9 cellular contexts compared by ENCODE assay signal in genomic region chr16:70476272-70477020, GRCh38. TPM values are rescaled to one million over a fixed set of nuclear protein-coding genes. Genes with fewer than 3 reads are reported as not detected.
DNase-seq lines count a peak whose midpoint lies in the region; ATAC-seq, FAIRE-seq and TF ChIP-seq lines count a peak whose summit lies in the region.
"Had no signal": no experiment of that assay in that cellular context is flagged by ENCODE, and none has a peak within 500 bp of the region (broad histone marks: within the 10 kb centered on the region; RNA-seq: fewer than 3 reads in every experiment).

No MANE protein-coding gene starts in this region.

- 65 to 66% methylated on average over 11 to 12 of the region's 13 CpGs for WGBS in lower leg skin, 2 donors
- WGBS in tibial nerve, 2 donors, result 86 to 88% methylated on average over 12 to 13 of the region's 13 CpGs

- H3K9me1 ChIP-seq in endothelial cell of umbilical vein (replicated peaks; ENCODE audit: control insufficient read depth, extremely low read depth, insufficient read depth, low read length), result no peaks in the 10 kb centered on the region

- H3K9ac ChIP-seq in endothelial cell of umbilical vein (replicated peaks; ENCODE audit: extremely low read depth, insufficient read depth, low read length), result no peak overlapping the region

- H4K20me1 ChIP-seq in endothelial cell of umbilical vein (replicated peaks; ENCODE audit: control insufficient read depth, extremely low read depth, insufficient read depth, low read length), result no peaks in the 10 kb centered on the region

- CTCF ChIA-PET in endothelial cell of umbilical vein (lab: Charles Lee), result interaction anchor here (0.6 to 1.8 kb wide), 6 partner anchors 22 to 106 kb away, joined by 3 to 6 read pairs (median 3); partner anchors contain the start of gene FCSK

- no peaks in the 10 kb centered on the region for H3K27me3 ChIP-seq in CD4-positive, CD25-positive, alpha-beta regulatory T cell (ENCODE audit: control insufficient read depth, insufficient read depth, low read length)
- H3K27me3 ChIP-seq in endothelial cell of umbilical vein (ENCODE audit: control insufficient read depth in 2 of 2, insufficient read depth in 2 of 2, low read length in 2 of 2) (no peaks in the 10 kb centered on the region), tibial nerve (no peaks in the 10 kb centered on the region)
- H3K27me3 ChIP-seq: neutrophil had no signal

- no peak overlapping the region for H3K4me3 Mint-ChIP-seq in CD4-positive, CD25-positive, alpha-beta regulatory T cell

- dilution Hi-C loops in endothelial cell of umbilical vein (cut with MboI; ENCODE audit: extremely low pct_ligation_motif_present, low sequenced_read_pairs), result no loop called here

- peak in 1 of 2 donors; percentile 42 for ATAC-seq in CD4-positive, CD25-positive, alpha-beta regulatory T cell (ENCODE audit: low read depth in 2 of 2)
- ATAC-seq in GM19025 (IDR thresholded peaks at IDR 0.05; ENCODE audit: low read depth, unreplicated experiment), result peak; percentile 83
- peak; percentile 87 for ATAC-seq in HG03066 (IDR thresholded peaks at IDR 0.05; ENCODE audit: low read depth, unreplicated experiment)

- H3K36me3 Mint-ChIP-seq in CD4-positive, CD25-positive, alpha-beta regulatory T cell, result peaks cover 13% of the 10 kb centered on the region

- peak; percentile 99 for FAIRE-seq in endothelial cell of umbilical vein (lab: Jason Lieb, UNC)

- no peaks in the 10 kb centered on the region for H3K79me2 ChIP-seq in endothelial cell of umbilical vein (ENCODE audit: control insufficient read depth, insufficient read depth, low read length)

- H3K9me3 Mint-ChIP-seq in CD4-positive, CD25-positive, alpha-beta regulatory T cell, result no peaks in the 10 kb centered on the region

- no peak for TF ChIP-seq POLR2A in endothelial cell of umbilical vein (IDR thresholded peaks at IDR 0.05; ENCODE audit: low read depth, low read length)
- no peak for TF ChIP-seq POLR2A in lower leg skin (IDR thresholded peaks at IDR 0.05)
- TF ChIP-seq POLR2A in tibial nerve (IDR thresholded peaks at IDR 0.05), result no peak

- TF ChIP-seq EP300 in tibial nerve (IDR thresholded peaks at IDR 0.05), result no peak

- peak overlapping the region in 2 of 3 donors; percentile 9 to 79 for H3K27ac Mint-ChIP-seq in CD4-positive, CD25-positive, alpha-beta regulatory T cell

- no TSS peak for BruUV-seq in endothelial cell of umbilical vein (replicated peaks; lab: Mats Ljungman, UMichigan)

- H3K4me3 ChIP-seq in CD4-positive, CD25-positive, alpha-beta regulatory T cell (ENCODE audit: low read depth, low read length), result no peak overlapping the region
- H3K4me3 ChIP-seq in endothelial cell of umbilical vein (replicated peaks in 1 of 3; ENCODE audit: insufficient read depth in 1 of 3, low read depth in 1 of 3, low read length in 3 of 3) (no peak overlapping the region), lower leg skin (ENCODE audit: low read depth, poor library complexity, severe bottlenecking) (no peak overlapping the region), tibial nerve (no peak overlapping the region)

- no peaks in the 10 kb centered on the region for H3K9me3 ChIP-seq in CD4-positive, CD25-positive, alpha-beta regulatory T cell (ENCODE audit: control insufficient read depth in 2 of 2, low read length in 2 of 2)
- no peaks in the 10 kb centered on the region for H3K9me3 ChIP-seq in endothelial cell of umbilical vein (replicated peaks; ENCODE audit: control insufficient read depth, insufficient read depth, low read length)
- H3K9me3 ChIP-seq in tibial nerve, result no peaks in the 10 kb centered on the region
- H3K9me3 ChIP-seq: neutrophil had no signal

- POLR2A ChIA-PET in endothelial cell of umbilical vein (lab: Charles Lee), result no interaction called here

- peak overlapping the region; percentile 56 for H3K4me2 ChIP-seq in endothelial cell of umbilical vein (ENCODE audit: insufficient read depth, low read length)

- H3K36me3 ChIP-seq in CD4-positive, CD25-positive, alpha-beta regulatory T cell (ENCODE audit: control insufficient read depth, insufficient read depth, low read length), result peaks cover 32% of the 10 kb centered on the region
- H3K36me3 ChIP-seq in endothelial cell of umbilical vein (ENCODE audit: control insufficient read depth in 2 of 2, extremely low read depth in 1 of 2, insufficient read depth in 2 of 2, low read length in 2 of 2) (peaks cover 0 to 12% of the 10 kb centered on the region in 2 experiments), tibial nerve (peaks cover 0 to 97% (median 0%) of the 10 kb centered on the region in 3 donors)

- intact Hi-C loops in endothelial cell of umbilical vein (cut with micrococcal nuclease), result loop anchor here (1.0 to 2.0 kb wide), 2 partner anchors 48 to 96 kb away; no protein-coding TSS in a partner anchor
- intact Hi-C loops in lower leg skin (cut with DNase I; ENCODE audit: low total_unique reads), result no loop called here

- no peak overlapping the region for H2AFZ ChIP-seq in endothelial cell of umbilical vein (ENCODE audit: low read depth, low read length)

- TF ChIP-seq CTCF in endothelial cell of umbilical vein (IDR thresholded peaks at IDR 0.05; ENCODE audit: extremely low read depth in 1 of 2, insufficient read depth in 1 of 2, low read depth in 1 of 2, low read length in 2 of 2) (no peak), lower leg skin (IDR thresholded peaks at IDR 0.05) (no peak), tibial nerve (IDR thresholded peaks at IDR 0.05) (no peak)

- DNase-seq in CD4-positive, CD25-positive, alpha-beta regulatory T cell, result peak in 1 of 3 donors; percentile 71
- DNase-seq in RPMI7951 (ENCODE audit: low read depth), result peak; percentile 85
- DNase-seq in endothelial cell of umbilical vein (ENCODE audit: low read depth, low spot score), result peak; percentile 67
- DNase-seq in stimulated activated CD4-positive, alpha-beta T cell treated with anti-CD3 and anti-CD28 coated beads, Interleukin-12 subunit alpha, Interleukin-12 subunit beta, amount 100 ng/mL, for 24 hours (ENCODE audit: low read depth in 2 of 2), result peak; percentile 17 to 50
- DNase-seq in lower leg skin (ENCODE audit: low spot score in 2 of 2), result no peak
- DNase-seq in tibial nerve (ENCODE audit: low spot score in 2 of 2), result no peak

- peaks cover 3% of the 10 kb centered on the region for H3K4me1 ChIP-seq in CD4-positive, CD25-positive, alpha-beta regulatory T cell (ENCODE audit: control insufficient read depth, insufficient read depth, low read length, poor library complexity, severe bottlenecking)
- H3K4me1 ChIP-seq in endothelial cell of umbilical vein (ENCODE audit: control insufficient read depth, extremely low read depth, insufficient read depth, low read length) (peaks cover 23% of the 10 kb centered on the region), tibial nerve (peaks cover 0 to 3% (median 0%) of the 10 kb centered on the region in 4 donors)

- H3K27ac ChIP-seq in CD4-positive, CD25-positive, alpha-beta regulatory T cell (ENCODE audit: insufficient read depth, low read length, poor library complexity, severe bottlenecking), result no peak overlapping the region
- H3K27ac ChIP-seq in endothelial cell of umbilical vein (ENCODE audit: insufficient read depth, low read depth, low read length) (peak overlapping the region; percentile 14), tibial nerve (no peak overlapping the region)
- H3K27ac ChIP-seq: neutrophil had no signal

- H3K27me3 Mint-ChIP-seq in CD4-positive, CD25-positive, alpha-beta regulatory T cell, result no peaks in the 10 kb centered on the region

- H3K4me1 Mint-ChIP-seq in CD4-positive, CD25-positive, alpha-beta regulatory T cell, result peaks cover 0 to 5% (median 3%) of the 10 kb centered on the region in 4 donors

RNA-seq across cellular contexts. Expression of gene FCSK, which starts 22.1 kb away (rescaled TPM):
- 28.5 TPM for total RNA-seq in CD4-positive, CD25-positive, alpha-beta regulatory T cell
- 10 to 100 TPM in 1 of 4 donors, 1 to 10 TPM in 3; 5.7 to 11.5 (median 7.7) TPM for polyA plus RNA-seq in CD4-positive, CD25-positive, alpha-beta regulatory T cell
- 3.9 and 6.4 TPM in 2 replicates for total RNA-seq in RPMI7951 (2014; rRNA removed; shearing (Covaris generic))
- 13.2 and 18.0 TPM in 2 replicates for total RNA-seq in endothelial cell of umbilical vein
- polyA plus RNA-seq in endothelial cell of umbilical vein, result 11.4 and 12.4 TPM in 2 replicates
- polyA plus RNA-seq in endothelial cell of umbilical vein (2011; cell fraction: cytosol; rRNA removed), result 7.2 and 8.3 TPM in 2 replicates
- 51.5 and 69.1 TPM in 2 replicates for polyA plus RNA-seq in endothelial cell of umbilical vein (2011; cell fraction: nucleus; rRNA removed)
- polyA plus RNA-seq in endothelial cell of umbilical vein (2012), result 5.8 and 11.4 TPM in 2 replicates
- 13.6 and 14.1 TPM in 2 replicates for polyA minus RNA-seq in endothelial cell of umbilical vein
- polyA minus RNA-seq in endothelial cell of umbilical vein (2011; cell fraction: cytosol; rRNA and poly(A)+ RNA removed), result 8.9 TPM
- 16.7 and 17.1 TPM in 2 replicates for polyA minus RNA-seq in endothelial cell of umbilical vein (2011; cell fraction: nucleus; rRNA and poly(A)+ RNA removed)
- 10 to 100 TPM; 17.9 to 31.7 (median 23.4) TPM for total RNA-seq in lower leg skin
- 10 to 100 TPM; 21.3 to 53.1 (median 37.9) TPM for total RNA-seq in tibial nerve

RNA-seq across cellular contexts. Expression of gene ST3GAL2, which starts 37.5 kb away (rescaled TPM):
- total RNA-seq in CD4-positive, CD25-positive, alpha-beta regulatory T cell, result 22.1 TPM
- polyA plus RNA-seq in CD4-positive, CD25-positive, alpha-beta regulatory T cell, result 10 to 100 TPM; 10.5 to 17.5 (median 14.6) TPM
- 18.5 and 26.6 TPM in 2 replicates for total RNA-seq in RPMI7951 (2014; rRNA removed; shearing (Covaris generic))
- 50.2 and 50.4 TPM in 2 replicates for total RNA-seq in endothelial cell of umbilical vein
- polyA plus RNA-seq in endothelial cell of umbilical vein, result 23.0 and 33.3 TPM in 2 replicates
- 25.7 and 28.4 TPM in 2 replicates for polyA plus RNA-seq in endothelial cell of umbilical vein (2011; cell fraction: cytosol; rRNA removed)
- 23.1 and 27.7 TPM in 2 replicates for polyA plus RNA-seq in endothelial cell of umbilical vein (2011; cell fraction: nucleus; rRNA removed)
- polyA plus RNA-seq in endothelial cell of umbilical vein (2012), result 22.1 and 34.0 TPM in 2 replicates
- polyA minus RNA-seq in endothelial cell of umbilical vein, result 72.3 and 84.6 TPM in 2 replicates
- 19.8 TPM for polyA minus RNA-seq in endothelial cell of umbilical vein (2011; cell fraction: cytosol; rRNA and poly(A)+ RNA removed)
- 29.8 and 45.1 TPM in 2 replicates for polyA minus RNA-seq in endothelial cell of umbilical vein (2011; cell fraction: nucleus; rRNA and poly(A)+ RNA removed)
- 10 to 100 TPM in 1 of 4 donors, 1 to 10 TPM in 3; 7.0 to 12.9 (median 9.5) TPM for total RNA-seq in lower leg skin
- total RNA-seq in tibial nerve, result 10 to 100 TPM; 18.6 to 32.4 (median 23.6) TPM

RNA-seq across cellular contexts. Expression of gene COG4, which starts 46.9 kb away (rescaled TPM):
- total RNA-seq in CD4-positive, CD25-positive, alpha-beta regulatory T cell, result 57.4 TPM
- polyA plus RNA-seq in CD4-positive, CD25-positive, alpha-beta regulatory T cell, result 10 to 100 TPM; 37.5 to 73.2 (median 48.1) TPM
- 71.3 and 73.2 TPM in 2 replicates for total RNA-seq in RPMI7951 (2014; rRNA removed; shearing (Covaris generic))
- total RNA-seq in endothelial cell of umbilical vein, result 46.5 and 61.2 TPM in 2 replicates
- polyA plus RNA-seq in endothelial cell of umbilical vein, result 53.7 and 56.2 TPM in 2 replicates
- 37.9 and 45.2 TPM in 2 replicates for polyA plus RNA-seq in endothelial cell of umbilical vein (2011; cell fraction: cytosol; rRNA removed)
- 153 and 193 TPM in 2 replicates for polyA plus RNA-seq in endothelial cell of umbilical vein (2011; cell fraction: nucleus; rRNA removed)
- polyA plus RNA-seq in endothelial cell of umbilical vein (2012), result 47.6 and 53.5 TPM in 2 replicates
- polyA minus RNA-seq in endothelial cell of umbilical vein, result 46.8 and 58.7 TPM in 2 replicates
- 21.6 TPM for polyA minus RNA-seq in endothelial cell of umbilical vein (2011; cell fraction: cytosol; rRNA and poly(A)+ RNA removed)
- 33.1 and 34.6 TPM in 2 replicates for polyA minus RNA-seq in endothelial cell of umbilical vein (2011; cell fraction: nucleus; rRNA and poly(A)+ RNA removed)
- 10 to 100 TPM; 36.0 to 95.7 (median 48.3) TPM for total RNA-seq in lower leg skin
- total RNA-seq in tibial nerve, result 100 to 1,000 TPM in 1 of 4 donors, 10 to 100 TPM in 3; 41.1 to 109 (median 47.1) TPM

RNA-seq across cellular contexts. Expression of gene SF3B3, which starts 47.2 kb away (rescaled TPM):
- 190 TPM for total RNA-seq in CD4-positive, CD25-positive, alpha-beta regulatory T cell
- polyA plus RNA-seq in CD4-positive, CD25-positive, alpha-beta regulatory T cell, result 100 to 1,000 TPM; 110 to 165 (median 136) TPM
- 152 and 218 TPM in 2 replicates for total RNA-seq in RPMI7951 (2014; rRNA removed; shearing (Covaris generic))
- 303 and 324 TPM in 2 replicates for total RNA-seq in endothelial cell of umbilical vein
- polyA plus RNA-seq in endothelial cell of umbilical vein, result 143 and 167 TPM in 2 replicates
- polyA plus RNA-seq in endothelial cell of umbilical vein (2011; cell fraction: cytosol; rRNA removed), result 97.5 and 121 TPM in 2 replicates
- polyA plus RNA-seq in endothelial cell of umbilical vein (2011; cell fraction: nucleus; rRNA removed), result 202 and 232 TPM in 2 replicates
- polyA plus RNA-seq in endothelial cell of umbilical vein (2012), result 215 and 228 TPM in 2 replicates
- 242 and 275 TPM in 2 replicates for polyA minus RNA-seq in endothelial cell of umbilical vein
- polyA minus RNA-seq in endothelial cell of umbilical vein (2011; cell fraction: cytosol; rRNA and poly(A)+ RNA removed), result 199 TPM
- polyA minus RNA-seq in endothelial cell of umbilical vein (2011; cell fraction: nucleus; rRNA and poly(A)+ RNA removed), result 107 and 195 TPM in 2 replicates
- 100 to 1,000 TPM; 138 to 233 (median 143) TPM for total RNA-seq in lower leg skin
- 100 to 1,000 TPM; 103 to 132 (median 119) TPM for total RNA-seq in tibial nerve

Comparison
In these comparisons a context has a peak if more than half of its experiments do, and no peak if none do; other contexts are left out.
1. DNase-seq: peak in RPMI7951 (single experiment), endothelial cell of umbilical vein (single experiment) and stimulated activated CD4-positive, alpha-beta T cell treated with anti-CD3 and anti-CD28 coated beads, Interleukin-12 subunit alpha, Interleukin-12 subunit beta, amount 100 ng/mL, for 24 hours (2 of 2); none in lower leg skin (0 of 2) and tibial nerve (0 of 2).